ENCODE assay signal across 8 cellular contexts in the genomic region with DNA sequence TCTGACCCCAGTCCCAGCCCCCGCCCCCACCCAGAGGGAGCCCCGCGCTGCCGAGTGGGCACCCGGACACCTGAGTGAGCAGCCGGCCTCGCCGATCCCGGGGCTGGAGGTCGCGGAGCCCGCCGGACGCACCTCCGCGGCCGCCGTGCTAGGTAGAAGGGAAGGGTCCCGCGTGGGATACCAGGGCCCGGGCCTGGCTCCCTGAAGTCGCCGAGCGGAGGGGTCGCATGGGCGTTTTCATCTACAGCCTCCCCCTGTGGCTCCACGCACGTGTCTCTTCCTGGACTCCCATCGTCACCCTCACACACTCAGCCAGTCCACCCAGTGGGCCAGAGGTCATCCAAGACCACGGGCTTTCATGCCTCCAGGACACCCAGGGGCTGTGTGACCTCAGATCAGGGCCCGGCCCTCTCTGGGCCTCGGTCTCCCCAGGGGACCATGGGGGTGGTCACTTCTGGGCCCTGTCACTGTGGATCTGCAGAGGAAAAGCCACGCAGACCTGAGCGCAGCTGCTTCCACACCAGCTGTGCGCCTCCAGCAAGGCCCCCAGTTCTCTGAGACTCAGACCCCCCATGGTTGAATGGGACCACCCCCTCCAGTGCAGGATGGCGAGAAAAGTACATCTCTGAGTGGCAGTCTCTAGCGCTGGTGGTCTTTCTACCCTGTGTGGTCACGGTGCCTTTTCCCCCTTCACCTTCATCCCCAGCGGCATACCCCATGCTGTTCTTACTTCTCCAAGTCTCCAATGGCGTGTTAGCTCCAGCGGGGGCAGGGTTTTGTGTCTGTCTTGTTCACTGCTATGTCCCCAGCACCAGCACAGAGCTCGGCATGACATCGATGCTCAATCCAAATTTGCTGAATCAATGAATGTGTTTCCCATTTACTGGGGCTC. TPM values are rescaled to one million over a fixed set of nuclear protein-coding genes. Genes with fewer than 3 reads are reported as not detected.
DNase-seq lines count a peak whose midpoint lies in the region; TF ChIP-seq lines count a peak whose summit lies in the region.

No MANE protein-coding gene starts in this region.

- peaks cover 0 to 3% of the 10 kb centered on the region in 2 donors for H3K36me3 Mint-ChIP-seq in CD4-positive, alpha-beta memory T cell
- no peaks in the 10 kb centered on the region for H3K36me3 Mint-ChIP-seq in nephron progenitor cell (ENCODE audit: low read depth)

- peak overlapping the region in 1 of 2 donors; percentile 41 for H3K4me3 ChIP-seq in CD4-positive, alpha-beta memory T cell (ENCODE audit: low read length in 2 of 2)
- H3K4me3 ChIP-seq in OCI-LY1 (ENCODE audit: low read depth, low read length, poor library complexity, severe bottlenecking) (peak overlapping the region; percentile 41), endocrine pancreas (ENCODE audit: control insufficient read depth, insufficient read depth, low read length) (no peak overlapping the region)

- TF ChIP-seq CTCF in OCI-LY1 (IDR thresholded peaks at IDR 0.05; ENCODE audit: low read length) (no peak), nephron progenitor cell (IDR thresholded peaks at IDR 0.05) (no peak)

- no peaks in the 10 kb centered on the region for H3K36me3 ChIP-seq in CD4-positive, alpha-beta memory T cell (ENCODE audit: insufficient read depth, low read length)
- H3K36me3 ChIP-seq in OCI-LY1 (ENCODE audit: insufficient read depth, low read length) (no peaks in the 10 kb centered on the region), endocrine pancreas (ENCODE audit: control insufficient read depth, insufficient read depth, low read length) (no peaks in the 10 kb centered on the region)

- H4K20me1 ChIP-seq in OCI-LY1 (ENCODE audit: insufficient read depth, low read length) = no peaks in the 10 kb centered on the region

- peaks cover 0 to 2% (median 0%) of the 10 kb centered on the region in 8 donors for H3K9me3 Mint-ChIP-seq in CD4-positive, alpha-beta memory T cell
- no peaks in the 10 kb centered on the region for H3K9me3 Mint-ChIP-seq in nephron progenitor cell

- H2AFZ ChIP-seq in OCI-LY1 (ENCODE audit: low read length) = no peak overlapping the region

- CTCF ChIA-PET in CD4-positive, alpha-beta memory T cell (lab: Charles Lee; ENCODE audit: partially characterized antibody) = interaction anchor here (1.1 to 7.3 kb wide), 3 partner anchors 10 to 191 kb away, joined by 3 to 109 read pairs (median 4); no protein-coding TSS in a partner anchor

- no peaks in the 10 kb centered on the region for H3K9me3 ChIP-seq in CD4-positive, alpha-beta memory T cell (ENCODE audit: control insufficient read depth in 1 of 2, low read length in 2 of 2)
- H3K9me3 ChIP-seq in OCI-LY1 (ENCODE audit: low read length) = no peaks in the 10 kb centered on the region
- no peaks in the 10 kb centered on the region for H3K9me3 ChIP-seq in endocrine pancreas (ENCODE audit: control insufficient read depth, low read length)

- intact Hi-C loops in CD4-positive, alpha-beta memory T cell (cut with micrococcal nuclease) = no loop called here

- no peaks in the 10 kb centered on the region for H3F3A ChIP-seq in OCI-LY1 (ENCODE audit: insufficient read depth, low read length)

- peak overlapping the region; percentile 56; the same call in 1 of the 2 replicates for H3K4me2 ChIP-seq in OCI-LY1 (ENCODE audit: low read length)

- POLR2A ChIA-PET in CD4-positive, alpha-beta memory T cell (lab: Charles Lee; ENCODE audit: partially characterized antibody) = no interaction called here

- peaks cover 15% of the 10 kb centered on the region for H3K4me1 ChIP-seq in CD4-positive, alpha-beta memory T cell (ENCODE audit: insufficient read depth, low read length)
- H3K4me1 ChIP-seq in OCI-LY1 (ENCODE audit: insufficient read depth, low read length, severe bottlenecking) = peaks cover 11% of the 10 kb centered on the region
- no peaks in the 10 kb centered on the region for H3K4me1 ChIP-seq in endocrine pancreas (ENCODE audit: control insufficient read depth, insufficient read depth, low read length)

- peaks cover 17% of the 10 kb centered on the region for H3K27me3 ChIP-seq in CD4-positive, alpha-beta memory T cell (ENCODE audit: insufficient read depth, low read length)
- H3K27me3 ChIP-seq in OCI-LY1 (ENCODE audit: insufficient read depth, low read length) (peaks cover 14% of the 10 kb centered on the region; the same call in 1 of the 2 replicates), endocrine pancreas (ENCODE audit: control insufficient read depth, insufficient read depth, low read length) (peaks cover 7% of the 10 kb centered on the region)

- H3K27ac Mint-ChIP-seq in CD4-positive, alpha-beta memory T cell = peak overlapping the region in 6 of 7 donors; percentile 28 to 93 (median 68)
- H3K27ac Mint-ChIP-seq in nephron progenitor cell = no peak overlapping the region

- peaks cover 9 to 19% (median 14%) of the 10 kb centered on the region in 4 donors for H3K4me1 Mint-ChIP-seq in CD4-positive, alpha-beta memory T cell
- peaks cover 54% of the 10 kb centered on the region for H3K4me1 Mint-ChIP-seq in nephron progenitor cell

- no peak for DNase-seq in CD4-positive, alpha-beta memory T cell
- no peak for DNase-seq in nephron progenitor cell
- no peak for DNase-seq in HCEC 1CT
- no peak for DNase-seq in epidermal melanocyte (ENCODE audit: insufficient read length, low spot score)
- no peak for DNase-seq in GM19240 (ENCODE audit: insufficient read length, low spot score)
- no peak for DNase-seq in Ammon's horn (ENCODE audit: low spot score)

- H3K79me2 ChIP-seq in OCI-LY1 (ENCODE audit: insufficient read depth, low read length) = no peaks in the 10 kb centered on the region

- H3K9me2 ChIP-seq in OCI-LY1 (ENCODE audit: low read depth, low read length) = no peaks in the 10 kb centered on the region

- H3K9ac ChIP-seq in OCI-LY1 (ENCODE audit: low read length) (no peak overlapping the region), endocrine pancreas (ENCODE audit: control insufficient read depth, insufficient read depth, low read length) (peak overlapping the region; percentile 48)

- peaks cover 11 to 31% of the 10 kb centered on the region in 2 donors for H3K27me3 Mint-ChIP-seq in CD4-positive, alpha-beta memory T cell
- H3K27me3 Mint-ChIP-seq in nephron progenitor cell (ENCODE audit: low read depth, poor library complexity) = peaks cover 41% of the 10 kb centered on the region

- no peak overlapping the region for H3K27ac ChIP-seq in CD4-positive, alpha-beta memory T cell (ENCODE audit: low read depth, low read length)
- no peak overlapping the region for H3K27ac ChIP-seq in OCI-LY1 (ENCODE audit: low read depth, low read length, poor library complexity, severe bottlenecking)

- H3K4me3 Mint-ChIP-seq in CD4-positive, alpha-beta memory T cell = peak overlapping the region; percentile 82 to 89 (median 87)
- peak overlapping the region; percentile 84 for H3K4me3 Mint-ChIP-seq in nephron progenitor cell

RNA-seq across cellular contexts. Expression of a gene that starts 0.6 kb away (rescaled TPM):
- under 1 TPM; 0.29 to 0.64 TPM for total RNA-seq in CD4-positive, alpha-beta memory T cell
- not detected for polyA plus RNA-seq in CD4-positive, alpha-beta memory T cell
